In the genomic region with DNA sequence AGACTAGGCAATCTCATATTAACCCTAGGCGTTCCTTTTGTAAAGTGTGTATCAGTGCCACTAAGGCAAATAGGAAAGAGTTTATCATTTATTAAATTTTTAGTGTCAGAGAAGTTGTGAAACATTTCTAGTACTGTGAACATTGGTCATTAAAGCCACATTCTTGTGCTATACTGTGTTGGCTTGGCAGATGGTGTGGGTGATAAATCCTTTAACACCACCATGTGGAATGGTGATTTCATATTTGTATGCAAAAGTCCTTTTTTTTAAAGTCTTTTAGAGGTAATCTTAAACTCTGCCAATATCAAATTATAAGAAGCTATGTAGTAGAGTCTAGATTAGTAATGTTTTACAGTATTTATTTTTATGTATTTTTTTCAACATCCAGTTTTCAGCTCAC, we compare ENCODE assay signal across 1 cellular context.
TF ChIP-seq lines count a peak whose summit lies in the region.

No MANE protein-coding gene starts in this region.

TF ChIP-seq in GM12878, 131 proteins besides CTCF, POLR2A, EP300 and RAD21:
- no peak for TF ChIP-seq POU2F2 (IDR thresholded peaks at IDR 0.05; ENCODE audit: borderline replicate concordance, low read depth, low read length)
- TF ChIP-seq, protein P1, sequence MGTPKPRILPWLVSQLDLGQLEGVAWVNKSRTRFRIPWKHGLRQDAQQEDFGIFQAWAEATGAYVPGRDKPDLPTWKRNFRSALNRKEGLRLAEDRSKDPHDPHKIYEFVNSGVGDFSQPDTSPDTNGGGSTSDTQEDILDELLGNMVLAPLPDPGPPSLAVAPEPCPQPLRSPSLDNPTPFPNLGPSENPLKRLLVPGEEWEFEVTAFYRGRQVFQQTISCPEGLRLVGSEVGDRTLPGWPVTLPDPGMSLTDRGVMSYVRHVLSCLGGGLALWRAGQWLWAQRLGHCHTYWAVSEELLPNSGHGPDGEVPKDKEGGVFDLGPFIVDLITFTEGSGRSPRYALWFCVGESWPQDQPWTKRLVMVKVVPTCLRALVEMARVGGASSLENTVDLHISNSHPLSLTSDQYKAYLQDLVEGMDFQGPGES (IDR thresholded peaks at IDR 0.05), result no peak
- TF ChIP-seq, protein P2, sequence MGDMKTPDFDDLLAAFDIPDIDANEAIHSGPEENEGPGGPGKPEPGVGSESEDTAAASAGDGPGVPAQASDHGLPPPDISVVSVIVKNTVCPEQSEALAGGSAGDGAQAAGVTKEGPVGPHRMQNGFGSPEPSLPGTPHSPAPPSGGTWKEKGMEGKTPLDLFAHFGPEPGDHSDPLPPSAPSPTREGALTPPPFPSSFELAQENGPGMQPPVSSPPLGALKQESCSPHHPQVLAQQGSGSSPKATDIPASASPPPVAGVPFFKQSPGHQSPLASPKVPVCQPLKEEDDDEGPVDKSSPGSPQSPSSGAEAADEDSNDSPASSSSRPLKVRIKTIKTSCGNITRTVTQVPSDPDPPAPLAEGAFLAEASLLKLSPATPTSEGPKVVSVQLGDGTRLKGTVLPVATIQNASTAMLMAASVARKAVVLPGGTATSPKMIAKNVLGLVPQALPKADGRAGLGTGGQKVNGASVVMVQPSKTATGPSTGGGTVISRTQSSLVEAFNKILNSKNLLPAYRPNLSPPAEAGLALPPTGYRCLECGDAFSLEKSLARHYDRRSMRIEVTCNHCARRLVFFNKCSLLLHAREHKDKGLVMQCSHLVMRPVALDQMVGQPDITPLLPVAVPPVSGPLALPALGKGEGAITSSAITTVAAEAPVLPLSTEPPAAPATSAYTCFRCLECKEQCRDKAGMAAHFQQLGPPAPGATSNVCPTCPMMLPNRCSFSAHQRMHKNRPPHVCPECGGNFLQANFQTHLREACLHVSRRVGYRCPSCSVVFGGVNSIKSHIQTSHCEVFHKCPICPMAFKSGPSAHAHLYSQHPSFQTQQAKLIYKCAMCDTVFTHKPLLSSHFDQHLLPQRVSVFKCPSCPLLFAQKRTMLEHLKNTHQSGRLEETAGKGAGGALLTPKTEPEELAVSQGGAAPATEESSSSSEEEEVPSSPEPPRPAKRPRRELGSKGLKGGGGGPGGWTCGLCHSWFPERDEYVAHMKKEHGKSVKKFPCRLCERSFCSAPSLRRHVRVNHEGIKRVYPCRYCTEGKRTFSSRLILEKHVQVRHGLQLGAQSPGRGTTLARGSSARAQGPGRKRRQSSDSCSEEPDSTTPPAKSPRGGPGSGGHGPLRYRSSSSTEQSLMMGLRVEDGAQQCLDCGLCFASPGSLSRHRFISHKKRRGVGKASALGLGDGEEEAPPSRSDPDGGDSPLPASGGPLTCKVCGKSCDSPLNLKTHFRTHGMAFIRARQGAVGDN (IDR thresholded peaks at IDR 0.05), result no peak
- TF ChIP-seq YY1 (IDR thresholded peaks at IDR 0.05; ENCODE audit: low read depth, low read length), result no peak
- no peak for TF ChIP-seq CBX5 (IDR thresholded peaks at IDR 0.05; ENCODE audit: low read depth)
TF ChIP-seq in GM12878: peak in this region for 0.
